14 cellular contexts compared by ENCODE assay signal in the genomic region with DNA sequence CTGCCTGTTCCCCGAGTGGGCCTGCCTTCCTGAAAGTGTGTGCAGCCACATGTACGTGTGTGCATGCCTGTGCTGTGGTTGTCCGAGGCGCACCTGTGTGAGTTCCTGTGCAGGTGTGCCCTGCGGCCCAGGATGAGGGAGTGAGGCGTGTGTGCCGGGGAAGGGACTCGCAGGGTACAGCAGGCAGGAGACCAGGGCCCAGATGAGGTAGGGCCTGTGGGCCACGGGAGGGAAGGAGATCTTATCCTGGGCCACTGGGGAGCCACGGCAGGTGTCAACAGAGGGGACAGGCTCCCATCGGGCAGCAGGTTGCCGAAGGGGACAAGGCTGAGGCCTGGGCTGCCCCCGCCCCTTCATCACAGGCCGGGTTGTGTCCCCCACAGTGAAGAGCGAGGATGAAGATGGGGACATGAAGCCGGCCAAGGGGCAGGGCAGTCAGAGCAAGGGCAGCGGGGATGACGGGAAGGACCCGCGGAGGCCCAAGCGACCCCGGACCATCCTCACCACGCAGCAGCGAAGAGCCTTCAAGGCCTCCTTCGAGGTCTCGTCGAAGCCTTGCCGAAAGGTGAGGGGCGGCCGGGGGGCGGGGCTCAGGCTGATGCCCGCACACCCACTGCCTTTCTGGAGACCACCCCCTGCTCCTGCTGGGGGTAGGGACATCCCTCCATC.
"Had no signal": no experiment of that assay in that cellular context is flagged by ENCODE, and none has a peak within 500 bp of the region (broad histone marks: within the 10 kb centered on the region; RNA-seq: fewer than 3 reads in every experiment).

No MANE protein-coding gene starts in this region.

- H3K9me3 ChIP-seq: adrenal gland, pancreas, thoracic aorta, upper lobe of left lung had no signal

- DNase-seq: activated CD4-positive, alpha-beta T cell treated with anti-CD3 and anti-CD28 coated beads, Interleukin-2, amount 10 ng/mL, durations not matched to agents 7 days and 5 days; activated effector memory CD4-positive, alpha-beta T cell treated with anti-CD3 and anti-CD28 coated beads, Interleukin-2, amount 50 U/mL, for 16 hours; activated T-cell treated with anti-CD3 and anti-CD28 coated beads, Interleukin-2, amount 50 U/mL, for 72 hours; adrenal gland; cerebellar nuclear complex; effector CD8-positive, alpha-beta T cell; stimulated activated naive B cell treated with anti-CD40 and anti-IgM and Interleukin-4, amounts not matched to agents 10 μg/mL and 1 μg/mL and 100 μg/mL, for 72 hours; T-cell; T-helper 9 cell; upper lobe of left lung had no signal

- H3K36me3 ChIP-seq: adrenal gland, pancreas, thoracic aorta, upper lobe of left lung had no signal

- ATAC-seq: activated naive CD4-positive, alpha-beta T cell treated with anti-CD3 and anti-CD28 coated beads, Interleukin-2, amount 50 U/mL, for 72 hours; activated T-cell treated with anti-CD3 and anti-CD28 coated beads, Interleukin-2, amount 50 U/mL, for 72 hours; pancreas; stimulated activated naive B cell treated with anti-CD40 and anti-IgM and Interleukin-4, amounts not matched to agents 10 μg/mL and 1 μg/mL and 100 μg/mL, for 72 hours; T-cell had no signal

- H3K27me3 ChIP-seq: pancreas had no signal

- H3K27ac ChIP-seq: adrenal gland, hepatocyte, pancreas, thoracic aorta, upper lobe of left lung had no signal

- H3K27ac Mint-ChIP-seq: activated CD4-positive, alpha-beta T cell treated with anti-CD3 and anti-CD28 coated beads, Interleukin-2, amount 10 ng/mL, durations not matched to agents 7 days and 5 days; activated naive CD4-positive, alpha-beta T cell treated with anti-CD3 and anti-CD28 coated beads, Interleukin-2, amount 50 U/mL, for 72 hours; activated T-cell treated with anti-CD3 and anti-CD28 coated beads, Interleukin-2, amount 50 U/mL, for 72 hours; stimulated activated naive B cell treated with anti-CD40 and anti-IgM and Interleukin-4, amounts not matched to agents 10 μg/mL and 1 μg/mL and 100 μg/mL, for 72 hours; T-cell had no signal

- H3K4me1 Mint-ChIP-seq: activated CD4-positive, alpha-beta T cell treated with anti-CD3 and anti-CD28 coated beads, Interleukin-2, amount 10 ng/mL, durations not matched to agents 7 days and 5 days; stimulated activated naive B cell treated with anti-CD40 and anti-IgM and Interleukin-4, amounts not matched to agents 10 μg/mL and 1 μg/mL and 100 μg/mL, for 72 hours; T-cell had no signal

- H2AFZ ChIP-seq: hepatocyte had no signal

- H3K4me1 ChIP-seq: adrenal gland, pancreas, upper lobe of left lung had no signal

- H3K4me3 Mint-ChIP-seq: activated CD4-positive, alpha-beta T cell treated with anti-CD3 and anti-CD28 coated beads, Interleukin-2, amount 10 ng/mL, durations not matched to agents 7 days and 5 days; activated T-cell treated with anti-CD3 and anti-CD28 coated beads, Interleukin-2, amount 50 U/mL, for 72 hours; stimulated activated naive B cell treated with anti-CD40 and anti-IgM and Interleukin-4, amounts not matched to agents 10 μg/mL and 1 μg/mL and 100 μg/mL, for 72 hours; T-cell had no signal

- H3K4me3 ChIP-seq: adrenal gland, hepatocyte, pancreas, thoracic aorta, upper lobe of left lung had no signal

- H3K4me2 ChIP-seq: hepatocyte had no signal

- H3K36me3 Mint-ChIP-seq: activated naive CD4-positive, alpha-beta T cell treated with anti-CD3 and anti-CD28 coated beads, Interleukin-2, amount 50 U/mL, for 72 hours; stimulated activated naive B cell treated with anti-CD40 and anti-IgM and Interleukin-4, amounts not matched to agents 10 μg/mL and 1 μg/mL and 100 μg/mL, for 72 hours; T-cell had no signal

- H3K9me3 Mint-ChIP-seq: activated CD4-positive, alpha-beta T cell treated with anti-CD3 and anti-CD28 coated beads, Interleukin-2, amount 10 ng/mL, durations not matched to agents 7 days and 5 days; activated naive CD4-positive, alpha-beta T cell treated with anti-CD3 and anti-CD28 coated beads, Interleukin-2, amount 50 U/mL, for 72 hours; activated T-cell treated with anti-CD3 and anti-CD28 coated beads, Interleukin-2, amount 50 U/mL, for 72 hours; stimulated activated naive B cell treated with anti-CD40 and anti-IgM and Interleukin-4, amounts not matched to agents 10 μg/mL and 1 μg/mL and 100 μg/mL, for 72 hours; T-cell had no signal
